In genomic region chr1:150629115-150629928, GRCh38 we compare ENCODE assay signal across 8 cellular contexts.
DNase-seq lines count a peak whose midpoint lies in the region; ATAC-seq, FAIRE-seq and TF ChIP-seq lines count a peak whose summit lies in the region.

A gene with protein sequence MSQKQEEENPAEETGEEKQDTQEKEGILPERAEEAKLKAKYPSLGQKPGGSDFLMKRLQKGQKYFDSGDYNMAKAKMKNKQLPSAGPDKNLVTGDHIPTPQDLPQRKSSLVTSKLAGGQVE (minus strand): TSS chr1:150629612. CDS start chr1:150629470, 142 bp downstream.

- DNase-seq in AML-193 (lab: John Stamatoyannopoulos, UW): peak; percentile 98
- peak; percentile 99 for DNase-seq in NCI-H446 treated with DMSO at 0.1 percent for 48 hours (lab: John Stamatoyannopoulos, UW)
- DNase-seq in cerebellar cortex (ENCODE audit: low spot score): peak; percentile 100
- peak; percentile 90 for DNase-seq in stimulated activated CD4-positive, alpha-beta T cell treated with anti-CD3 and anti-CD28 coated beads, Interleukin-12 subunit alpha, Interleukin-12 subunit beta, amount 100 ng/mL, for 4 hours

- peak; percentile 78 for TF ChIP-seq POLR2A in GM19099 (IDR thresholded peaks at IDR 0.05; ENCODE audit: extremely low read depth, insufficient read length, low read depth)

- ATAC-seq in HG03378 (IDR thresholded peaks at IDR 0.05; ENCODE audit: unreplicated experiment): peak; percentile 87
- ATAC-seq in activated CD4-positive, CD25-positive, alpha-beta regulatory T cell treated with anti-CD3 and anti-CD28 coated beads, Interleukin-2, amount 50 U/mL, for 24 hours: peak; percentile 92 to 93

- FAIRE-seq in islet of Langerhans (lab: Jason Lieb, UNC): peak; percentile 86

Comparison
In these comparisons a context has a peak if more than half of its experiments do, and no peak if none do; other contexts are left out.
1. Peak in every context shown above with its lines: DNase-seq and ATAC-seq.